Comparison of ENCODE assay signal across 8 cellular contexts in the genomic region with DNA sequence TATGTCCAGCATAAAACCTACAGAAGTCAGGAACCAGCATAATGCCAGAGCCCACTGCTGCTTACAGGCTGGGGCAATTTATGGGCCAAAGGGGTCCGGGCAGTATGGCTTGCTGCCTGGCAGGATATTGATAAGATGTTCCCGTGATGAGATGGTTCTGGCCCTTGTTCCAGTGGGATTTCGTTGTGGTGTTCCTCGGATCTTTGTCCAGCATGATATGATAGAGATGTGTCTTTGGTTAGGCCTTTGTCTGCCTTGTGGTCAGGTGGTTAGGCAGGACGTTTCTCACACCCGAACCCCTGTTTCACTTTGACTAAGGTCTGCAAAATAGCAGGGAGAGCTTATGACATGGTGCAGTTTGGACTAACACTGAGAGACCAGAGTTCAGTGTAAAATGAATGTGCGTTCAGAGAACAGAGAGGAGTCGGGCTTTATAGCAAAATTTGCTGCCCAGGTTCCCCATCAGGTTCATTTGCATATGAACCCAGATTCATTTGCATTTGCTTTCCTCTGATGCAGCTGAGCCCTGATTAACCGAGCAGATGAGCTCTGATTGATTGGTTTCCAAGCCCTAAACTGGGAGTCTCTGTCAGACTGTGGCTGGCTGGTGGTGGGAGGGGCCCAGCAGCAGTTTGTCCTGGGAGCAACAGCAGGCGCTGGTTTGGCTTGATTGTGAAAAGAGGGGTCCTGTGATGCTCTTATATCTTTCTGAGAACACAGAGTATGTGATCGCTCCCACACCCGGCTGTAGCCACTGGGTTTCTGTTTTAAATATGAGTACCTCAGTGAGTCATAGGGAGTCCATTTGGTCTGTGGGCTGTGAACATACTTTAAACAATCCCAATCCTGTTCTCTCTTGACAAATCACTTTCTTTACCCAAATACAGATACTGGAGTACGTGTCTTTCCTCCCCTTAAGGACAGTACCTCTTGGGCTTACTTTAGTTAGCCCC.
A peak's percentile ranks its signal among the peaks of the same experiment; 100 is the strongest.
DNase-seq lines count a peak whose midpoint lies in the region; ATAC-seq and TF ChIP-seq lines count a peak whose summit lies in the region.

No MANE protein-coding gene starts in this region.

- no peaks in the 10 kb centered on the region for H3K9me3 ChIP-seq in testis

- 0 out of 2 replicates have a peak overlapping the region, but pooled peaks have one; percentile 16 for H3K4me3 ChIP-seq in WI38 (ENCODE audit: low read depth, low read length)
- H3K4me3 ChIP-seq in foreskin fibroblast (ENCODE audit: low read depth in 1 of 2, low read length in 2 of 2), result no peak overlapping the region
- no peak overlapping the region for H3K4me3 ChIP-seq in testis

- no peaks in the 10 kb centered on the region for H3K27me3 ChIP-seq in testis

- no peak overlapping the region for H3K27ac ChIP-seq in testis

- no peaks in the 10 kb centered on the region for H3K4me1 ChIP-seq in testis

- intact Hi-C loops in left colon (cut with DNase I, micrococcal nuclease), result no loop called here
- intact Hi-C loops in testis (cut with DNase I; ENCODE audit: low total_unique reads), result no loop called here

- ATAC-seq in GM19324 (IDR thresholded peaks at IDR 0.05; ENCODE audit: low FRiP score, unreplicated experiment) (peak; percentile 82), HG03175 (IDR thresholded peaks at IDR 0.05; ENCODE audit: unreplicated experiment) (peak; percentile 87), left colon (no peak)

- TF ChIP-seq CTCF in WI38 (IDR thresholded peaks at IDR 0.05; ENCODE audit: low read depth, low read length) (no peak), foreskin fibroblast (IDR thresholded peaks at IDR 0.05; ENCODE audit: low read depth, low read length) (no peak), testis (IDR thresholded peaks at IDR 0.05) (no peak)

- peak; percentile 69 for DNase-seq in Ammon's horn (ENCODE audit: low spot score)
- DNase-seq in foreskin fibroblast, result peak; percentile 43 to 76
- DNase-seq in stimulated activated CD4-positive, alpha-beta T cell treated with anti-CD3 and anti-CD28 coated beads, Interleukin-4, amount 100 ng/mL, for 24 hours, result peak; percentile 36
- DNase-seq in left colon, result no peak
- no peak for DNase-seq in testis

- 49 to 50% methylated on average over 13 of the region's 13 CpGs for WGBS in testis, 2 donors

- TF ChIP-seq POLR2A in testis (IDR thresholded peaks at IDR 0.05), result no peak

- no peaks in the 10 kb centered on the region for H3K36me3 ChIP-seq in testis (ENCODE audit: low read depth, missing control alignments)

Comparison
In these comparisons a context has a peak if more than half of its experiments do, and no peak if none do; other contexts are left out.
1. DNase-seq: peak in Ammon's horn (single experiment), foreskin fibroblast (2 of 2) and stimulated activated CD4-positive, alpha-beta T cell treated with anti-CD3 and anti-CD28 coated beads, Interleukin-4, amount 100 ng/mL, for 24 hours (single experiment); none in left colon (0 of 2) and testis (single experiment).